In the genomic region with DNA sequence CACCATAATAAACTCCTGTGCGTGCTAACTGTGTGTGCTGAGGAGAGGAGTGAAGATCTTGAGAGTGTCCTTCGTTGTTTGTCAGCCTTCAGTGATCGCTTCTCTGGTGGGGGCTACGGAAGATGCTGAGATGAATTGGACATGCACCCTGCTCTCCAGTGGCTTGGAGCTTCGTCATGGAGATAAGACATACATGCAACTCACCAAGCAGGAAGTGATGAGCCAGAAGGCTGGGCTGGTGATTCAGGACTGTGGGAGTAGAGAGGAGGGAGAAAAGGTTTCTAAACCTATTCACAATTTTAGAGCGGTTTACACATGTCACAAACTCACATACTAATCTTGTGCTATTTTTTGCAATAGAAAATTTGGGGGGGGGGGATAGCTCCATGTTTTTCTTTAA, we compare ENCODE assay signal across 11 cellular contexts.
DNase-seq lines count a peak whose midpoint lies in the region; ATAC-seq, FAIRE-seq and TF ChIP-seq lines count a peak whose summit lies in the region.
"Had no signal": no experiment of that assay in that cellular context is flagged by ENCODE, and none has a peak within 500 bp of the region (broad histone marks: within the 10 kb centered on the region; RNA-seq: fewer than 3 reads in every experiment).

No MANE protein-coding gene starts in this region.

- TF ChIP-seq CTCF in A549 (IDR thresholded peaks at IDR 0.05) (no peak), VCaP (conservative IDR thresholded peaks at IDR 0.05) (no peak), keratinocyte (optimal IDR thresholded peaks at IDR 0.05 in 1 of 3, IDR thresholded peaks at IDR 0.05 in 1 of 3, conservative IDR thresholded peaks at IDR 0.05 in 1 of 3; ENCODE audit: extremely low read depth in 1 of 3, insufficient read depth in 2 of 3, low read length in 3 of 3) (no peak)

- dilution Hi-C loops in keratinocyte (cut with MboI; ENCODE audit: extremely low pct_ligation_motif_present, low sequenced_read_pairs), result no loop called here

- H3K9me1 ChIP-seq in keratinocyte (ENCODE audit: control insufficient read depth, extremely low read depth, insufficient read depth, low read length), result no peaks in the 10 kb centered on the region

- CTCF ChIA-PET in A549 (lab: Yijun Ruan, JAX), result interaction anchor here (0.6 to 1.2 kb wide), 4 partner anchors 11 to 295 kb away, joined by 3 to 4 read pairs (median 4); no protein-coding TSS in a partner anchor

- WGBS in A549 (ENCODE audit: missing lambda C conversion rate), result 59% methylated on average over 6 of the region's 6 CpGs

- H3K4me3 ChIP-seq in A549 (no peak overlapping the region), keratinocyte (ENCODE audit: control insufficient read depth in 2 of 3, extremely low read depth in 1 of 3, insufficient read depth in 2 of 3, low read depth in 1 of 3, low read length in 3 of 3) (no peak overlapping the region)
- H3K4me3 ChIP-seq: spleen had no signal

- no peak for FAIRE-seq in A549 (lab: Jason Lieb, UNC)
- FAIRE-seq in keratinocyte (lab: Jason Lieb, UNC), result peak; percentile 65
- FAIRE-seq: colon, kidney had no signal

- TF ChIP-seq EP300 in A549 (IDR thresholded peaks at IDR 0.05), result no peak

- no peak overlapping the region for H3K4me2 ChIP-seq in A549
- H3K4me2 ChIP-seq in keratinocyte (ENCODE audit: control insufficient read depth, extremely low read depth, insufficient read depth, low read depth, low read length), result no peak overlapping the region

- no peak for TF ChIP-seq POLR2A in A549 (IDR thresholded peaks at IDR 0.05; ENCODE audit: low read length)

- TF ChIP-seq RAD21 in A549 (conservative IDR thresholded peaks at IDR 0.05 in 1 of 2, IDR thresholded peaks at IDR 0.05 in 1 of 2), result no peak

- H3K9ac ChIP-seq in keratinocyte (ENCODE audit: control insufficient read depth, extremely low read depth, insufficient read depth, low read length), result no peak overlapping the region

- no peak overlapping the region for H2AFZ ChIP-seq in keratinocyte (ENCODE audit: control insufficient read depth, low read length)

- H4K20me1 ChIP-seq in keratinocyte (ENCODE audit: control insufficient read depth, extremely low read depth, insufficient read depth, low read length), result no peaks in the 10 kb centered on the region

- no peaks in the 10 kb centered on the region for H3K79me2 ChIP-seq in keratinocyte (ENCODE audit: control insufficient read depth, insufficient read depth, low read length)

- peak in 1 of 2 experiments; percentile 37 for DNase-seq in A549 (ENCODE audit: low read depth in 1 of 2, low spot score in 1 of 2)
- DNase-seq in H4 (ENCODE audit: low spot score), result peak; percentile 19
- DNase-seq in keratinocyte (ENCODE audit: low read depth, low spot score), result no peak
- DNase-seq in NCI-H526 treated with DMSO at 0.1 percent for 48 hours (lab: John Stamatoyannopoulos, UW), result no peak
- no peak for DNase-seq in effector CD4-positive, alpha-beta T cell
- no peak for DNase-seq in NCI-H2171 treated with DMSO at 0.1 percent for 48 hours (lab: John Stamatoyannopoulos, UW)
- DNase-seq in NCI-H2081 (lab: John Stamatoyannopoulos, UW), result no peak
- DNase-seq: kidney, spleen had no signal

- POLR2A ChIA-PET in A549 (lab: Yijun Ruan, JAX), result no interaction called here

- no peaks in the 10 kb centered on the region for H3K9me3 ChIP-seq in A549
- H3K9me3 ChIP-seq in keratinocyte (ENCODE audit: control insufficient read depth, low read depth, low read length), result no peaks in the 10 kb centered on the region

- no peaks in the 10 kb centered on the region for H3K4me1 ChIP-seq in A549
- H3K4me1 ChIP-seq in keratinocyte (ENCODE audit: control insufficient read depth, extremely low read depth, insufficient read depth, low read length), result no peaks in the 10 kb centered on the region

- ATAC-seq in A549, result peak; percentile 61 to 62; a peak in 5 of 6 replicates

- H3K27ac ChIP-seq in A549 (no peak overlapping the region), VCaP (peak overlapping the region; percentile 22), keratinocyte (ENCODE audit: control insufficient read depth, insufficient read depth, low read length) (no peak overlapping the region)
- H3K27ac ChIP-seq: spleen had no signal

- no peaks in the 10 kb centered on the region for H3K36me3 ChIP-seq in keratinocyte (ENCODE audit: control insufficient read depth in 2 of 2, extremely low read depth in 1 of 2, insufficient read depth in 2 of 2, low read length in 2 of 2)
- H3K36me3 ChIP-seq: spleen had no signal

- H3K27me3 ChIP-seq in keratinocyte (ENCODE audit: control insufficient read depth, extremely low read depth, insufficient read depth, low read length), result peaks cover 9% of the 10 kb centered on the region

TF ChIP-seq in A549, 52 proteins besides CTCF, POLR2A, EP300 and RAD21:
- TF ChIP-seq SMC3 (IDR thresholded peaks at IDR 0.05) (no peak), MAFK (IDR thresholded peaks at IDR 0.05; ENCODE audit: partially characterized antibody) (no peak), TFCP2L1 (CRISPR knock-in tag; IDR thresholded peaks at IDR 0.05) (no peak), PHF8 (IDR thresholded peaks at IDR 0.05; ENCODE audit: borderline replicate concordance, low read depth) (no peak), ZNF302 (CRISPR knock-in tag; IDR thresholded peaks at IDR 0.05) (no peak), POLR2AphosphoS2 (conservative IDR thresholded peaks at IDR 0.05; ENCODE audit: low read length) (no peak), RARB (CRISPR knock-in tag; IDR thresholded peaks at IDR 0.05) (no peak), CHD2 (IDR thresholded peaks at IDR 0.05; ENCODE audit: low read length, partially characterized antibody) (no peak), JUNB (IDR thresholded peaks at IDR 0.05) (no peak), EHMT2 (IDR thresholded peaks at IDR 0.05; ENCODE audit: low read depth) (no peak), HDAC2 (IDR thresholded peaks at IDR 0.05) (no peak), BHLHE40 (IDR thresholded peaks at IDR 0.05; ENCODE audit: low read depth, low read length) (no peak), TP53 (CRISPR knock-in tag; IDR thresholded peaks at IDR 0.05) (no peak), HOXB13 (CRISPR knock-in tag; IDR thresholded peaks at IDR 0.05; ENCODE audit: low read depth) (no peak), CEBPB (IDR thresholded peaks at IDR 0.05) (no peak), HOXB5 (CRISPR knock-in tag; IDR thresholded peaks at IDR 0.05) (no peak)
- TF ChIP-seq, protein P1, sequence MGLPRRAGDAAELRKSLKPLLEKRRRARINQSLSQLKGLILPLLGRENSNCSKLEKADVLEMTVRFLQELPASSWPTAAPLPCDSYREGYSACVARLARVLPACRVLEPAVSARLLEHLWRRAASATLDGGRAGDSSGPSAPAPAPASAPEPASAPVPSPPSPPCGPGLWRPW (IDR thresholded peaks at IDR 0.05), result no peak
- TF ChIP-seq, protein P2, sequence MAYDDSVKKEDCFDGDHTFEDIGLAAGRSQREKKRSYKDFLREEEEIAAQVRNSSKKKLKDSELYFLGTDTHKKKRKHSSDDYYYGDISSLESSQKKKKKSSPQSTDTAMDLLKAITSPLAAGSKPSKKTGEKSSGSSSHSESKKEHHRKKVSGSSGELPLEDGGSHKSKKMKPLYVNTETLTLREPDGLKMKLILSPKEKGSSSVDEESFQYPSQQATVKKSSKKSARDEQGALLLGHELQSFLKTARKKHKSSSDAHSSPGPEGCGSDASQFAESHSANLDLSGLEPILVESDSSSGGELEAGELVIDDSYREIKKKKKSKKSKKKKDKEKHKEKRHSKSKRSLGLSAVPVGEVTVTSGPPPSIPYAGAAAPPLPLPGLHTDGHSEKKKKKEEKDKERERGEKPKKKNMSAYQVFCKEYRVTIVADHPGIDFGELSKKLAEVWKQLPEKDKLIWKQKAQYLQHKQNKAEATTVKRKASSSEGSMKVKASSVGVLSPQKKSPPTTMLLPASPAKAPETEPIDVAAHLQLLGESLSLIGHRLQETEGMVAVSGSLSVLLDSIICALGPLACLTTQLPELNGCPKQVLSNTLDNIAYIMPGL (CRISPR knock-in tag; IDR thresholded peaks at IDR 0.05; ENCODE audit: borderline replicate concordance), result no peak
- TF ChIP-seq, protein P3, sequence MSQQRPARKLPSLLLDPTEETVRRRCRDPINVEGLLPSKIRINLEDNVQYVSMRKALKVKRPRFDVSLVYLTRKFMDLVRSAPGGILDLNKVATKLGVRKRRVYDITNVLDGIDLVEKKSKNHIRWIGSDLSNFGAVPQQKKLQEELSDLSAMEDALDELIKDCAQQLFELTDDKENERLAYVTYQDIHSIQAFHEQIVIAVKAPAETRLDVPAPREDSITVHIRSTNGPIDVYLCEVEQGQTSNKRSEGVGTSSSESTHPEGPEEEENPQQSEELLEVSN (IDR thresholded peaks at IDR 0.05; ENCODE audit: borderline replicate concordance, low read depth), result no peak
